Comparison of ENCODE assay signal across 20 cellular contexts in the genomic region with DNA sequence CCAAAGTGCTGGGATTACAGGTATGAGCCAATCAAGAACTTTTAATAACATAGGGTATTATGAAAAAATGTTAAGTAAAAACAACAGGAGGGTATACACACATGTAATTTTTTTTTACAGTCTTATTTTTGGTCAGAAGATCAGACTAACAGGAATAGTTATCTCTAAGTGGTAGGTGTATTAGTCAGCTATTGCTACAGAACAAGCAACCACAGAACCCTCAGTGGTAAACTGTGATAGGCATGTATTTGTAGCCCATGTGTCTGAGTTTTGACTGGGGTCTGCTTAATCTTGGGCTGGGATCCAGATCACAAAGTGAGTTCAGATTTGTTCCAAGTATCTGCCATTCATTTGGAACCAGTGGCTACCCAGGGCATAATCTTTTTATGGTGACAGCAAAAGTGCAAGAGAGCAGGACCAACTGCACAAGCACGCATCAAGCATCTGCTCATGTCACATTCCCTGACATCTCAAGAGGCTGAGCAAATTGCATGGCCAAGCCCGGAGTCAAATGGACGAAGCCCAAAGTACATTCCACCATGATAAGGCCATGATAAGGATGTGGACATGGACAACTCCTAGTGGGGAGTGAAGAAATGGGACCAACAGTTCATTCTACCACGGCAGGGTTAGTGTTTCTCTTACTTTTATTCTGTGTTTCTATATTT. TPM values are rescaled to one million over a fixed set of nuclear protein-coding genes. Genes with fewer than 3 reads are reported as not detected.
A peak's percentile ranks its signal among the peaks of the same experiment; 100 is the strongest.
DNase-seq lines count a peak whose midpoint lies in the region; ATAC-seq and TF ChIP-seq lines count a peak whose summit lies in the region.
"Had no signal": no experiment of that assay in that cellular context is flagged by ENCODE, and none has a peak within 500 bp of the region (broad histone marks: within the 10 kb centered on the region; RNA-seq: fewer than 3 reads in every experiment).

No MANE protein-coding gene starts in this region.

- WGBS in heart right ventricle, 2 donors: 15 to 32% methylated on average over 4 of the region's 4 CpGs

- no TSS peak for BruUV-seq in Caco-2 (replicated peaks; lab: Mats Ljungman, UMichigan)

- in situ Hi-C loops in HAP-1 (cut with MboI; ENCODE audit: low sequenced_read_pairs): no loop called here

- H3K36me3 Mint-ChIP-seq in Caco-2 (ENCODE audit: insufficient read depth, unreplicated experiment) (no peaks in the 10 kb centered on the region), T-helper 17 cell (ENCODE audit: low read depth) (peaks cover 7% of the 10 kb centered on the region)
- H3K36me3 Mint-ChIP-seq: CD14-positive monocyte; CD4-positive, alpha-beta memory T cell had no signal

- H3K9me3 ChIP-seq in heart right ventricle (peaks cover 0 to 4% (median 0%) of the 10 kb centered on the region in 11 donors), Caco-2 (no peaks in the 10 kb centered on the region), T-helper 17 cell (ENCODE audit: control insufficient read depth, low read length, poor library complexity, severe bottlenecking) (no peaks in the 10 kb centered on the region), lower lobe of right lung (no peaks in the 10 kb centered on the region), HAP-1 (no peaks in the 10 kb centered on the region)
- H3K9me3 ChIP-seq: BLaER1 had no signal

- H3K4me1 Mint-ChIP-seq in Caco-2 (ENCODE audit: low read depth, unreplicated experiment) (peaks cover 16% of the 10 kb centered on the region), T-helper 17 cell (peaks cover 25% of the 10 kb centered on the region)

- DNase-seq in Right ventricle myocardium superior (no peak), heart right ventricle (no peak), Caco-2 (peak; percentile 16 to 45), T-helper 17 cell (no peak), lower lobe of right lung (no peak), HAP-1 (ENCODE audit: low spot score in 2 of 2) (no peak)
- no peak for DNase-seq in stimulated activated CD4-positive, alpha-beta T cell treated with anti-CD3 and anti-CD28 coated beads, Interleukin-4, amount 100 ng/mL, for 1 hour
- DNase-seq: 8988T; Calu3; CD4-positive, alpha-beta memory T cell; DMS79 treated with DMSO at 0.1 percent for 48 hours; GF-D8; GOT3; H7 had no signal

- H3K27me3 ChIP-seq in heart right ventricle (peaks cover 0 to 5% (median 0%) of the 10 kb centered on the region in 7 donors), Caco-2 (replicated peaks; ENCODE audit: control insufficient read depth, insufficient read depth, low read length) (no peaks in the 10 kb centered on the region), lower lobe of right lung (ENCODE audit: low read depth) (no peaks in the 10 kb centered on the region), HAP-1 (ENCODE audit: low read depth) (no peaks in the 10 kb centered on the region; the same call in 1 of the 2 replicates)
- H3K27me3 ChIP-seq: BLaER1 had no signal

- H3K27ac Mint-ChIP-seq in Caco-2 (ENCODE audit: unreplicated experiment) (no peak overlapping the region), T-helper 17 cell (peak overlapping the region; percentile 57)
- H3K27ac Mint-ChIP-seq: CD14-positive monocyte had no signal

- H3K27ac ChIP-seq in heart right ventricle (no peak overlapping the region), lower lobe of right lung (no peak overlapping the region)
- H3K27ac ChIP-seq: BLaER1 had no signal

- CTCF ChIA-PET in Caco-2 (lab: Charles Lee): no interaction called here

- intact Hi-C loops in Right ventricle myocardium superior (cut with DNase I) (no loop called here), heart right ventricle (cut with DNase I) (no loop called here), Caco-2 (cut with micrococcal nuclease; ENCODE audit: unreplicated experiment) (no loop called here), lower lobe of right lung (cut with DNase I) (no loop called here)

- TF ChIP-seq CTCF in heart right ventricle (IDR thresholded peaks at IDR 0.05): no peak
- no peak for TF ChIP-seq CTCF in Caco-2 (IDR thresholded peaks at IDR 0.05; ENCODE audit: insufficient read depth in 1 of 2, low read depth in 1 of 2, low read length in 1 of 2, severe bottlenecking in 1 of 2, unreplicated experiment in 1 of 2)
- TF ChIP-seq CTCF in lower lobe of right lung (IDR thresholded peaks at IDR 0.05): no peak

- H3K4me3 ChIP-seq in heart right ventricle (no peak overlapping the region), Caco-2 (ENCODE audit: low read depth, low read length) (no peak overlapping the region), lower lobe of right lung (no peak overlapping the region), HAP-1 (no peak overlapping the region)
- H3K4me3 ChIP-seq: BLaER1 had no signal

- no peaks in the 10 kb centered on the region for H3K9me3 Mint-ChIP-seq in Caco-2 (ENCODE audit: unreplicated experiment)

- peak; percentile 34 for ATAC-seq in Right ventricle myocardium superior (ENCODE audit: poor library complexity)
- ATAC-seq in heart right ventricle: no peak
- ATAC-seq in T-helper 17 cell: no peak
- ATAC-seq in lower lobe of right lung: peak; percentile 65 to 83
- ATAC-seq in HG02571 (IDR thresholded peaks at IDR 0.05; ENCODE audit: unreplicated experiment): no peak

- H3K4me3 Mint-ChIP-seq in Caco-2 (ENCODE audit: unreplicated experiment) (no peak overlapping the region), T-helper 17 cell (no peak overlapping the region)
- H3K4me3 Mint-ChIP-seq: CD14-positive monocyte; CD4-positive, alpha-beta memory T cell had no signal

- H3K4me1 ChIP-seq in heart right ventricle: peaks cover 0 to 10% (median 0%) of the 10 kb centered on the region in 9 donors
- H3K4me1 ChIP-seq in Caco-2: peaks cover 17% of the 10 kb centered on the region
- H3K4me1 ChIP-seq in lower lobe of right lung: no peaks in the 10 kb centered on the region
- H3K4me1 ChIP-seq in HAP-1: no peaks in the 10 kb centered on the region
- H3K4me1 ChIP-seq: BLaER1 had no signal

- POLR2A ChIA-PET in Caco-2 (lab: Charles Lee): no interaction called here

- H3K27me3 Mint-ChIP-seq in Caco-2 (ENCODE audit: insufficient read depth, unreplicated experiment) (no peaks in the 10 kb centered on the region), T-helper 17 cell (no peaks in the 10 kb centered on the region)

- no peaks in the 10 kb centered on the region for H3K36me3 ChIP-seq in heart right ventricle
- H3K36me3 ChIP-seq in Caco-2 (ENCODE audit: control insufficient read depth, insufficient read depth, low read length): no peaks in the 10 kb centered on the region
- H3K36me3 ChIP-seq in lower lobe of right lung: no peaks in the 10 kb centered on the region
- no peaks in the 10 kb centered on the region for H3K36me3 ChIP-seq in HAP-1 (replicated peaks)
- H3K36me3 ChIP-seq: BLaER1 had no signal

RNA-seq across cellular contexts. Expression of a gene that starts 3.0 kb away (rescaled TPM):
- total RNA-seq in Right ventricle myocardium superior (1.0 TPM), heart right ventricle (1 to 10 TPM in 1 of 10 donors, under 1 TPM in 4, not detected in 5; 0.23 to 1.1 (median 0.27) TPM), Caco-2 (2022) (0.09 and 0.23 TPM in 2 replicates), T-helper 17 cell (10 to 100 TPM in 1 of 2 donors, 1 to 10 TPM in 1; 3.7 to 10.4 TPM), lower lobe of right lung (5.6 TPM)
- polyA plus RNA-seq in heart right ventricle: under 1 TPM; 0.07 to 0.15 TPM
- total RNA-seq: A673, Calu3, H7, HT-29 had no signal
- polyA plus RNA-seq: AG04450, CD14-positive monocyte had no signal

RNA-seq across cellular contexts. Expression of a gene that starts 13.6 kb away (rescaled TPM):
- 14.3 TPM for total RNA-seq in Right ventricle myocardium superior
- 10 to 100 TPM in 7 of 10 donors, 1 to 10 TPM in 3; 5.8 to 14.5 (median 10.8) TPM for total RNA-seq in heart right ventricle
- 10 to 100 TPM in 1 of 2 donors, 1 to 10 TPM in 1; 9.1 to 10.6 TPM for polyA plus RNA-seq in heart right ventricle
- total RNA-seq in Caco-2 (2022): 40.1 and 43.6 TPM in 2 replicates
- total RNA-seq in T-helper 17 cell: 10 to 100 TPM; 27.3 to 45.6 TPM
- 22.3 TPM for total RNA-seq in lower lobe of right lung

Comparison
In these comparisons a context has a peak if more than half of its experiments do, and no peak if none do; other contexts are left out.
1. ATAC-seq: peak in Right ventricle myocardium superior (single experiment) and lower lobe of right lung (2 of 2); none in heart right ventricle (0 of 8), T-helper 17 cell (single experiment) and HG02571 (single experiment).
2. DNase-seq: peak in Caco-2 (2 of 2); none in Right ventricle myocardium superior (single experiment), heart right ventricle (0 of 2), T-helper 17 cell (0 of 3), lower lobe of right lung (single experiment), stimulated activated CD4-positive, alpha-beta T cell treated with anti-CD3 and anti-CD28 coated beads, Interleukin-4, amount 100 ng/mL, for 1 hour (single experiment) and HAP-1 (0 of 2).